Comparison of ENCODE assay signal across 29 cellular contexts in the genomic region with DNA sequence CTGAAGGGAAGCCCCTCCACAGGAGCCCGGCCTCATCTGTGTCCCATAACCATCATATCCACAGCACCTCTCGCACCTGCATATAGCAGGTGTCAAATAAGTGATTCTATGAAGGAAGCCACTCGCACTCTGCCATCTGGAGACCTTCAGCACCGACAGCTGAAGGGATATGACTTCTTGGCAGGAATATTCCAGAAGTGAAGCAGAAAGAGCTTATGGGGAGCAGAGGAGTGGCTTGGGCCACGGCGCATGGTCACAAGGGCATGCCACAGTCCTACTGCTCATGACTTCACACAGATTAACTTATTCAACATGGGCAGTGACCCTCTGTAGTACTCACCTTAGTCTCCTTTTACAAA.
"Had no signal": no experiment of that assay in that cellular context is flagged by ENCODE, and none has a peak within 500 bp of the region (broad histone marks: within the 10 kb centered on the region; RNA-seq: fewer than 3 reads in every experiment).

No MANE protein-coding gene starts in this region.

- ATAC-seq: activated CD8-positive, alpha-beta T cell treated with anti-CD3 and anti-CD28 coated beads for 36 hours; activated naive CD8-positive, alpha-beta T cell treated with anti-CD3 and anti-CD28 coated beads, Interleukin-2, amount 50 U/mL, for 24 hours; effector memory CD8-positive, alpha-beta T cell; foreskin keratinocyte; WTC11 had no signal

- H3K36me3 ChIP-seq: adrenal gland, brain microvascular endothelial cell, esophagus muscularis mucosa had no signal

- H3K9me3 Mint-ChIP-seq: activated CD4-positive, alpha-beta T cell treated with anti-CD3 and anti-CD28 coated beads, Interleukin-2, amount 10 ng/mL, durations not matched to agents 7 days and 5 days; activated naive CD4-positive, alpha-beta T cell treated with anti-CD3 and anti-CD28 coated beads, Interleukin-2, amount 50 U/mL, for 24 hours; activated T-helper 1 cell treated with anti-CD3 and anti-CD28 coated beads, Interleukin-12 subunit alpha, Interleukin-12 subunit beta, Interleukin-2, Interleukin-4 antibody, amounts not matched to agents 30 ng/mL and 10 ng/mL and 1 ng/mL, durations not matched to agents 14 hours and 24 hours and 36 hours; central memory CD8-positive, alpha-beta T cell; effector memory CD8-positive, alpha-beta T cell had no signal

- H3K27me3 ChIP-seq: adrenal gland, brain microvascular endothelial cell, foreskin keratinocyte had no signal

- H3K4me1 ChIP-seq: adrenal gland, esophagus muscularis mucosa, foreskin keratinocyte had no signal

- H3K27ac ChIP-seq: adrenal gland, brain microvascular endothelial cell, esophagus muscularis mucosa, foreskin keratinocyte, VCaP had no signal

- H3K36me3 Mint-ChIP-seq: activated naive CD4-positive, alpha-beta T cell treated with anti-CD3 and anti-CD28 coated beads, Interleukin-2, amount 50 U/mL, for 24 hours; activated naive CD8-positive, alpha-beta T cell treated with anti-CD3 and anti-CD28 coated beads for 36 hours had no signal

- H3K4me1 Mint-ChIP-seq: activated CD4-positive, alpha-beta T cell treated with anti-CD3 and anti-CD28 coated beads, Interleukin-2, amount 10 ng/mL, durations not matched to agents 7 days and 5 days; activated naive CD4-positive, alpha-beta T cell treated with anti-CD3 and anti-CD28 coated beads, Interleukin-2, amount 50 U/mL, for 24 hours; activated naive CD8-positive, alpha-beta T cell treated with anti-CD3 and anti-CD28 coated beads for 36 hours; activated naive CD8-positive, alpha-beta T cell treated with anti-CD3 and anti-CD28 coated beads, Interleukin-2, amount 50 U/mL, for 24 hours; central memory CD8-positive, alpha-beta T cell; WTC11 had no signal

- H3K27ac Mint-ChIP-seq: activated CD4-positive, alpha-beta T cell treated with anti-CD3 and anti-CD28 coated beads, Interleukin-2, amount 10 ng/mL, durations not matched to agents 7 days and 5 days; activated CD8-positive, alpha-beta T cell treated with anti-CD3 and anti-CD28 coated beads for 36 hours; activated naive CD4-positive, alpha-beta T cell treated with anti-CD3 and anti-CD28 coated beads for 36 hours; activated naive CD4-positive, alpha-beta T cell treated with anti-CD3 and anti-CD28 coated beads, Interleukin-2, amount 50 U/mL, for 24 hours; activated naive CD8-positive, alpha-beta T cell treated with anti-CD3 and anti-CD28 coated beads for 36 hours; activated naive CD8-positive, alpha-beta T cell treated with anti-CD3 and anti-CD28 coated beads, Interleukin-2, amount 50 U/mL, for 24 hours; activated T-helper 1 cell treated with anti-CD3 and anti-CD28 coated beads, Interleukin-12 subunit alpha, Interleukin-12 subunit beta, Interleukin-2, Interleukin-4 antibody, amounts not matched to agents 30 ng/mL and 10 ng/mL and 1 ng/mL, durations not matched to agents 14 hours and 24 hours and 36 hours; activated T-helper 2 cell treated with anti-CD3 and anti-CD28 coated beads, Interferon-gamma antibody, Interleukin-2, Interleukin-4, amounts not matched to agents 10 μg/mL and 5 μg/mL and 100 μg/mL, durations not matched to agents 14 hours and 24 hours and 36 hours; effector memory CD8-positive, alpha-beta T cell; WTC11 had no signal

- H3K4me3 ChIP-seq: adrenal gland, esophagus muscularis mucosa had no signal

- H3K9me3 ChIP-seq: adrenal gland, esophagus muscularis mucosa had no signal

- DNase-seq: activated CD4-positive, alpha-beta T cell treated with anti-CD3 and anti-CD28 coated beads for 1 hour; activated CD4-positive, alpha-beta T cell treated with anti-CD3 and anti-CD28 coated beads for 4 hours; activated CD4-positive, alpha-beta T cell treated with anti-CD3 and anti-CD28 coated beads, Interleukin-2, amount 10 ng/mL, durations not matched to agents 7 days and 5 days; activated CD4-positive, alpha-beta T cell treated with anti-CD3 and anti-CD28 coated beads, Interleukin-2, amount 50 U/mL, for 4 hours; activated CD8-positive, alpha-beta memory T cell treated with anti-CD3 and anti-CD28 coated beads for 24 hours; activated CD8-positive, alpha-beta T cell treated with anti-CD3 and anti-CD28 coated beads for 36 hours; activated effector memory CD4-positive, alpha-beta T cell treated with anti-CD3 and anti-CD28 coated beads, Interleukin-2, amount 50 U/mL, for 16 hours; activated naive CD4-positive, alpha-beta T cell treated with anti-CD3 and anti-CD28 coated beads for 36 hours; activated naive CD8-positive, alpha-beta T cell treated with anti-CD3 and anti-CD28 coated beads for 36 hours; activated naive CD8-positive, alpha-beta T cell treated with anti-CD3 and anti-CD28 coated beads, Interleukin-2, amount 50 U/mL, for 24 hours; activated T-cell treated with anti-CD3 and anti-CD28 coated beads, Interleukin-2, amount 50 U/mL, for 1 hour; activated T-cell treated with anti-CD3 and anti-CD28 coated beads, Interleukin-2, amount 50 U/mL, for 48 hours; adrenal gland; amygdala; cortex of kidney; dermis blood vessel endothelial cell; effector CD4-positive, alpha-beta T cell; effector memory CD8-positive, alpha-beta T cell; erythroblast; foreskin keratinocyte; T-helper 2 cell had no signal

- H3K4me3 Mint-ChIP-seq: activated CD4-positive, alpha-beta T cell treated with anti-CD3 and anti-CD28 coated beads, Interleukin-2, amount 10 ng/mL, durations not matched to agents 7 days and 5 days; activated CD8-positive, alpha-beta T cell treated with anti-CD3 and anti-CD28 coated beads for 36 hours; activated naive CD4-positive, alpha-beta T cell treated with anti-CD3 and anti-CD28 coated beads for 36 hours; activated naive CD4-positive, alpha-beta T cell treated with anti-CD3 and anti-CD28 coated beads, Interleukin-2, amount 50 U/mL, for 24 hours; activated naive CD8-positive, alpha-beta T cell treated with anti-CD3 and anti-CD28 coated beads for 36 hours; activated naive CD8-positive, alpha-beta T cell treated with anti-CD3 and anti-CD28 coated beads, Interleukin-2, amount 50 U/mL, for 24 hours; activated T-helper 1 cell treated with anti-CD3 and anti-CD28 coated beads, Interleukin-12 subunit alpha, Interleukin-12 subunit beta, Interleukin-2, Interleukin-4 antibody, amounts not matched to agents 30 ng/mL and 10 ng/mL and 1 ng/mL, durations not matched to agents 14 hours and 24 hours and 36 hours; central memory CD8-positive, alpha-beta T cell; effector memory CD8-positive, alpha-beta T cell; WTC11 had no signal
